ENCODE assay signal across 8 cellular contexts in genomic region chr22:17980638-17981051, GRCh38. TPM values are rescaled to one million over a fixed set of nuclear protein-coding genes. Genes with fewer than 3 reads are reported as not detected.
A peak's percentile ranks its signal among the peaks of the same experiment; 100 is the strongest.
DNase-seq lines count a peak whose midpoint lies in the region; ATAC-seq lines count a peak whose summit lies in the region.

No MANE protein-coding gene starts in this region.

- no peak overlapping the region for H3K4me3 ChIP-seq in right cardiac atrium (ENCODE audit: low read length)

- intact Hi-C loops in right cardiac atrium (cut with DNase I): no loop called here

- H3K27me3 ChIP-seq in right cardiac atrium (ENCODE audit: control insufficient read depth, insufficient read depth): no peaks in the 10 kb centered on the region

- H3K27ac ChIP-seq in right cardiac atrium (ENCODE audit: low read length): no peak overlapping the region

- WGBS in right cardiac atrium: 3% methylated on average over 13 of the region's 13 CpGs

- DNase-seq in AG08395 (ENCODE audit: low spot score): peak; percentile 36
- DNase-seq in NCI-H2227 (lab: John Stamatoyannopoulos, UW; ENCODE audit: unreplicated experiment): peak; percentile 58
- peak; percentile 18 for DNase-seq in activated T-cell treated with anti-CD3 and anti-CD28 coated beads, Interleukin-2, amount 50 U/mL, for 4 hours
- DNase-seq in right cardiac atrium: peak; percentile 47 to 73 (median 71)
- peak; percentile 31 for DNase-seq in stimulated activated naive CD4-positive, alpha-beta T cell treated with Interleukin-2 at 50 U/mL for 16 hours (lab: John Stamatoyannopoulos, UW)
- DNase-seq in islet precursor cell: no peak
- no peak for DNase-seq in NCI-H146 treated with DMSO at 0.1 percent for 48 hours (lab: John Stamatoyannopoulos, UW; ENCODE audit: unreplicated experiment)

- peaks cover 40% of the 10 kb centered on the region for H3K4me1 Mint-ChIP-seq in activated T-cell treated with anti-CD3 and anti-CD28 coated beads, Interleukin-2, amount 50 U/mL, for 4 hours (ENCODE audit: low read depth)

- no peaks in the 10 kb centered on the region for H3K9me3 ChIP-seq in right cardiac atrium (ENCODE audit: control insufficient read depth, low read length)

- peak overlapping the region; percentile 59 for H3K4me3 Mint-ChIP-seq in activated T-cell treated with anti-CD3 and anti-CD28 coated beads, Interleukin-2, amount 50 U/mL, for 4 hours

- peaks cover 13% of the 10 kb centered on the region for H3K4me1 ChIP-seq in right cardiac atrium (ENCODE audit: control insufficient read depth, insufficient read depth, low read length)

- no peaks in the 10 kb centered on the region for H3K36me3 Mint-ChIP-seq in activated T-cell treated with anti-CD3 and anti-CD28 coated beads, Interleukin-2, amount 50 U/mL, for 4 hours (ENCODE audit: insufficient read depth)

- H3K27me3 Mint-ChIP-seq in activated T-cell treated with anti-CD3 and anti-CD28 coated beads, Interleukin-2, amount 50 U/mL, for 4 hours (ENCODE audit: low read depth): no peaks in the 10 kb centered on the region

- ATAC-seq in activated T-cell treated with anti-CD3 and anti-CD28 coated beads, Interleukin-2, amount 50 U/mL, for 4 hours: peak; percentile 84 to 92
- ATAC-seq in right cardiac atrium (peak; percentile 66 to 74), GM21529 (IDR thresholded peaks at IDR 0.05; ENCODE audit: unreplicated experiment) (no peak)

- no peaks in the 10 kb centered on the region for H3K9me3 Mint-ChIP-seq in activated T-cell treated with anti-CD3 and anti-CD28 coated beads, Interleukin-2, amount 50 U/mL, for 4 hours

RNA-seq across cellular contexts. Expression of gene MICAL3, which starts 43.7 kb away (rescaled TPM):
- total RNA-seq in activated T-cell treated with anti-CD3 and anti-CD28 coated beads, Interleukin-2, amount 50 U/mL, for 4 hours: 10 to 100 TPM; 33.9 to 39.6 (median 35.1) TPM
- total RNA-seq in right cardiac atrium: 100 to 1,000 TPM in 1 of 4 donors, 10 to 100 TPM in 3; 72.1 to 105 (median 79.1) TPM
- polyA plus RNA-seq in right cardiac atrium: 30.4 TPM

Comparison
In these comparisons a context has a peak if more than half of its experiments do, and no peak if none do; other contexts are left out.
1. DNase-seq: peak in AG08395 (single experiment), NCI-H2227 (single experiment), activated T-cell treated with anti-CD3 and anti-CD28 coated beads, Interleukin-2, amount 50 U/mL, for 4 hours (single experiment), right cardiac atrium (3 of 3) and stimulated activated naive CD4-positive, alpha-beta T cell treated with Interleukin-2 at 50 U/mL for 16 hours (single experiment); none in islet precursor cell (single experiment) and NCI-H146 treated with DMSO at 0.1 percent for 48 hours (single experiment).